8 cellular contexts compared by ENCODE assay signal in the genomic region with DNA sequence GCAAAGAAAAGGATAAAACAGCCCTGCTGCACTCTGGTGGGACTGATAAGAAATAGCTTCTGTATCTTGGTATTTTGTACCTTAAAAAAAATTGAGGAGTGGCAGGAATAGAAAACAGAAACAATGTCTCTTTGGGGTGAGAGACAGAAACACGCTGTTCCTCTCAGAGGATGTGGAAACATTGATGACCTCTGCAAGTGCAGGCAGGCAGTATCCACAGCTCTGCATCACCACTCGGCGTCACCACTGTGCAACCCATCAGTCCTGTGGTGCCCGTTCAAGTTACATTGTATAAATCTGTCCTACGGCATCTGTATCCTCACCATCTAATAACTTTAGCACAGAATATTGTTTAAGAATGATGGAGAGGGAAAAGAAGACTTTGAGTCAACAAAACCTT.
DNase-seq lines count a peak whose midpoint lies in the region; ATAC-seq and TF ChIP-seq lines count a peak whose summit lies in the region.
"Had no signal": no experiment of that assay in that cellular context is flagged by ENCODE, and none has a peak within 500 bp of the region (broad histone marks: within the 10 kb centered on the region; RNA-seq: fewer than 3 reads in every experiment).

No MANE protein-coding gene starts in this region.

- H3K9me3 ChIP-seq in spleen: peaks cover 0 to 19% (median 13%) of the 10 kb centered on the region in 8 donors

- H3K4me3 ChIP-seq in NB4 (ENCODE audit: low read depth, low read length) (no peak overlapping the region), spleen (no peak overlapping the region)

- peak; percentile 72 for ATAC-seq in GM21390 (IDR thresholded peaks at IDR 0.05; ENCODE audit: unreplicated experiment)
- ATAC-seq in GM18520 (IDR thresholded peaks at IDR 0.05; ENCODE audit: unreplicated experiment): no peak

- H3K27me3 ChIP-seq in spleen (replicated peaks in 1 of 7): no peaks in the 10 kb centered on the region

- DNase-seq in NB4 (ENCODE audit: low read depth) (peak; percentile 7), fibroblast of peridontal ligament (ENCODE audit: extremely low read depth) (peak; percentile 31), spleen (peak; percentile 72), activated T-cell treated with anti-CD3 and anti-CD28 coated beads for 4 hours (no peak), mucosa of gallbladder (ENCODE audit: low spot score) (no peak)
- DNase-seq: activated T-cell treated with anti-CD3 and anti-CD28 coated beads, Interleukin-2, amount 50 U/mL, for 24 hours had no signal

- no peak for TF ChIP-seq POLR2A in NB4 (IDR thresholded peaks at IDR 0.05; ENCODE audit: extremely low read depth, insufficient read length)
- no peak for TF ChIP-seq POLR2A in spleen (IDR thresholded peaks at IDR 0.05)

- peak overlapping the region in 2 of 8 donors; percentile 30 to 39 for H3K27ac ChIP-seq in spleen

- intact Hi-C loops in spleen (cut with DNase I; ENCODE audit: low total_unique reads): no loop called here

- peaks cover 0 to 20% (median 6%) of the 10 kb centered on the region in 6 donors for H3K4me1 ChIP-seq in spleen

- H3K36me3 ChIP-seq in spleen: no peaks in the 10 kb centered on the region

- 25 to 31% (median 27%) methylated on average over 5 of the region's 5 CpGs for WGBS in spleen, 5 donors

- no peak for TF ChIP-seq CTCF in NB4 (IDR thresholded peaks at IDR 0.05; ENCODE audit: low read depth, low read length)
- peak in 1 of 11 experiments; percentile 26 for TF ChIP-seq CTCF in spleen (IDR thresholded peaks at IDR 0.05 in 8 of 11, conservative IDR thresholded peaks at IDR 0.05 in 3 of 11)

Comparison
In these comparisons a context has a peak if more than half of its experiments do, and no peak if none do; other contexts are left out.
1. DNase-seq: peak in NB4 (single experiment), fibroblast of peridontal ligament (single experiment) and spleen (single experiment); none in activated T-cell treated with anti-CD3 and anti-CD28 coated beads for 4 hours (single experiment) and mucosa of gallbladder (single experiment).